In genomic region chr12:132335179-132335756, GRCh38 we compare ENCODE assay signal across 18 cellular contexts. TPM values are rescaled to one million over a fixed set of nuclear protein-coding genes. Genes with fewer than 3 reads are reported as not detected.
DNase-seq lines count a peak whose midpoint lies in the region; ATAC-seq, FAIRE-seq and TF ChIP-seq lines count a peak whose summit lies in the region.
"Had no signal": no experiment of that assay in that cellular context is flagged by ENCODE, and none has a peak within 500 bp of the region (broad histone marks: within the 10 kb centered on the region; RNA-seq: fewer than 3 reads in every experiment).

No MANE protein-coding gene starts in this region.

- H2BK20ac ChIP-seq in H1 (ENCODE audit: low read length), result no peak overlapping the region

- H3K27me3 ChIP-seq in HepG2 (ENCODE audit: control insufficient read depth in 1 of 2, insufficient read depth in 2 of 2, low read length in 2 of 2), result peaks cover 19 to 90% of the 10 kb centered on the region in 2 experiments
- H3K27me3 ChIP-seq in right lobe of liver, result peaks cover 0 to 2% of the 10 kb centered on the region in 2 donors
- H3K27me3 ChIP-seq in H1 (replicated peaks in 1 of 4; ENCODE audit: control insufficient read depth in 3 of 4, extremely low read depth in 1 of 4, insufficient read depth in 3 of 4, low read length in 3 of 4), result peaks cover 3 to 50% (median 23%) of the 10 kb centered on the region in 4 experiments
- peaks cover 0 to 53% (median 12%) of the 10 kb centered on the region in 3 experiments for H3K27me3 ChIP-seq in neuronal stem cell (ENCODE audit: control insufficient read depth in 3 of 3, insufficient read depth in 3 of 3, low read depth in 1 of 3, low read length in 3 of 3)

- POLR2A ChIA-PET in HepG2 (lab: Yijun Ruan, JAX) (no interaction called here), H1 (lab: Charles Lee; ENCODE audit: partially characterized antibody) (no interaction called here)

- no peaks in the 10 kb centered on the region for H3K9me3 ChIP-seq in HepG2 (ENCODE audit: low read length)
- H3K9me3 ChIP-seq in right lobe of liver, result no peaks in the 10 kb centered on the region
- peaks cover 0 to 2% of the 10 kb centered on the region in 2 experiments; a peak in 2 of 4 replicates for H3K9me3 ChIP-seq in H1 (ENCODE audit: insufficient read depth in 2 of 2, low read depth in 1 of 2, low read length in 1 of 2)
- H3K9me3 ChIP-seq in neuronal stem cell (replicated peaks in 1 of 2; ENCODE audit: control insufficient read depth in 2 of 2, insufficient read depth in 1 of 2, low read depth in 1 of 2, low read length in 2 of 2), result peaks cover 0 to 9% of the 10 kb centered on the region in 2 donors

- no peak overlapping the region; the same call in 1 of the 2 replicates for H2BK5ac ChIP-seq in H1 (ENCODE audit: low read depth, low read length)
- no peak overlapping the region for H2BK5ac ChIP-seq in neuronal stem cell (ENCODE audit: low read length)

- peaks cover 18% of the 10 kb centered on the region for H3K27me3 Mint-ChIP-seq in osteocyte (ENCODE audit: unreplicated experiment)

- H4K91ac ChIP-seq in H1 (replicated peaks; ENCODE audit: insufficient read length, low read length) (no peak overlapping the region), neuronal stem cell (ENCODE audit: low read depth, low read length, poor library complexity) (no peak overlapping the region)

- H4K5ac ChIP-seq in H1 (ENCODE audit: insufficient read length, low read depth, low read length), result no peak overlapping the region

- H3K9ac ChIP-seq in HepG2 (ENCODE audit: insufficient read depth, low read depth, low read length), result no peak overlapping the region
- H3K9ac ChIP-seq in H1 (replicated peaks in 1 of 4; ENCODE audit: extremely low read depth in 1 of 4, low read depth in 3 of 4, low read length in 3 of 4), result no peak overlapping the region
- H3K9ac ChIP-seq in neuronal stem cell (ENCODE audit: low read depth, low read length, poor library complexity), result peak overlapping the region; percentile 7

- intact Hi-C loops in HepG2 (cut with micrococcal nuclease; ENCODE audit: unreplicated experiment), result no loop called here
- intact Hi-C loops in right lobe of liver (cut with DNase I), result no loop called here

- H3K36me3 ChIP-seq in HepG2 (replicated peaks in 1 of 2; ENCODE audit: control insufficient read depth in 1 of 2, insufficient read depth in 2 of 2, low read length in 2 of 2), result no peaks in the 10 kb centered on the region
- H3K36me3 ChIP-seq in right lobe of liver, result no peaks in the 10 kb centered on the region
- no peaks in the 10 kb centered on the region for H3K36me3 ChIP-seq in H1 (ENCODE audit: control insufficient read depth in 2 of 4, insufficient read depth in 4 of 4, low read length in 3 of 4)
- H3K36me3 ChIP-seq in neuronal stem cell (replicated peaks in 1 of 2; ENCODE audit: control insufficient read depth in 2 of 2, insufficient read depth in 2 of 2, low read length in 2 of 2), result no peaks in the 10 kb centered on the region

- H3K4me2 ChIP-seq in HepG2 (ENCODE audit: low read depth, low read length) (no peak overlapping the region), H1 (ENCODE audit: insufficient read depth in 1 of 2, low read depth in 2 of 2, low read length in 2 of 2) (no peak overlapping the region), neuronal stem cell (ENCODE audit: insufficient read depth, low read length, poor library complexity, severe bottlenecking) (no peak overlapping the region)

- TF ChIP-seq POLR2A in HepG2 (IDR thresholded peaks at IDR 0.05; ENCODE audit: insufficient read depth in 1 of 2, low read depth in 2 of 2, low read length in 2 of 2), result no peak
- no peak for TF ChIP-seq POLR2A in right lobe of liver (IDR thresholded peaks at IDR 0.05)
- TF ChIP-seq POLR2A in H1 (IDR thresholded peaks at IDR 0.05; ENCODE audit: control extremely low read depth in 1 of 2, low read depth in 2 of 2, low read length in 2 of 2), result no peak

- no peak for FAIRE-seq in HepG2 (lab: Jason Lieb, UNC)
- FAIRE-seq in H1 (lab: Jason Lieb, UNC), result no peak
- FAIRE-seq: A204.1, D721Med, GM19239 had no signal

- CTCF ChIA-PET in HepG2 (lab: Yijun Ruan, JAX; ENCODE audit: low intra/inter-chr PET ratio, low total read pairs) (no interaction called here), H1 (lab: Charles Lee; ENCODE audit: partially characterized antibody) (interaction anchor here (0.7 to 1.6 kb wide), 3 partner anchors 9 to 59 kb away, joined by 3 to 5 read pairs (median 3); no protein-coding TSS in a partner anchor)

- H2BK12ac ChIP-seq in H1 (ENCODE audit: low read depth, low read length) (peak overlapping the region; percentile 72; the same call in 1 of the 2 replicates), neuronal stem cell (ENCODE audit: low read length) (no peak overlapping the region)

- no peak overlapping the region for H3K4me3 Mint-ChIP-seq in osteocyte (ENCODE audit: unreplicated experiment)
- H3K4me3 Mint-ChIP-seq: CD14-positive monocyte; CD8-positive, alpha-beta T cell had no signal

- no peaks in the 10 kb centered on the region for H3K4me1 ChIP-seq in HepG2 (ENCODE audit: insufficient read depth, low read length)
- H3K4me1 ChIP-seq in right lobe of liver, result no peaks in the 10 kb centered on the region
- no peaks in the 10 kb centered on the region for H3K4me1 ChIP-seq in H1 (replicated peaks in 1 of 4; ENCODE audit: control insufficient read depth in 3 of 4, insufficient read depth in 4 of 4, low read length in 3 of 4)
- H3K4me1 ChIP-seq in neuronal stem cell (ENCODE audit: control insufficient read depth in 2 of 2, insufficient read depth in 1 of 2, low read depth in 1 of 2, low read length in 2 of 2), result peaks cover 0 to 3% of the 10 kb centered on the region in 2 donors

- in situ Hi-C loops in HepG2 (cut with HindIII; ENCODE audit: extremely low pct_ligation_motif_present, low pct_unique_long_range_greater_than_20kb), result no loop called here

- H3K18ac ChIP-seq in H1 (ENCODE audit: extremely low read depth, low read length) (no peak overlapping the region), neuronal stem cell (ENCODE audit: low read length) (no peak overlapping the region)

- no peaks in the 10 kb centered on the region for H3K36me3 Mint-ChIP-seq in osteocyte (ENCODE audit: unreplicated experiment)
- H3K36me3 Mint-ChIP-seq: CD14-positive monocyte; CD8-positive, alpha-beta T cell had no signal

- H3K79me2 ChIP-seq in HepG2 (ENCODE audit: insufficient read depth, low read length), result no peaks in the 10 kb centered on the region
- H3K79me2 ChIP-seq in H1 (ENCODE audit: control insufficient read depth in 1 of 2, insufficient read depth in 2 of 2, low read length in 2 of 2), result no peaks in the 10 kb centered on the region

- H2BK120ac ChIP-seq in H1 (replicated peaks; ENCODE audit: low read depth, low read length) (no peak overlapping the region), neuronal stem cell (ENCODE audit: low read depth, low read length) (no peak overlapping the region)

- H3K4me3 ChIP-seq in HepG2 (replicated peaks in 1 of 3; ENCODE audit: insufficient read depth in 1 of 3, low read depth in 2 of 3, low read length in 3 of 3) (no peak overlapping the region), right lobe of liver (no peak overlapping the region), H1 (ENCODE audit: extremely low read depth in 1 of 4, insufficient read depth in 2 of 4, low read depth in 3 of 4, low read length in 4 of 4) (no peak overlapping the region), neuronal stem cell (ENCODE audit: low read length in 2 of 2) (peak overlapping the region in 1 of 2 donors; percentile 12)

- no peak for TF ChIP-seq RAD21 in HepG2 (CRISPR knock-in tag; IDR thresholded peaks at IDR 0.05)
- TF ChIP-seq RAD21 in H1 (IDR thresholded peaks at IDR 0.05 in 1 of 2, conservative IDR thresholded peaks at IDR 0.05 in 1 of 2; ENCODE audit: low read depth in 2 of 2, low read length in 2 of 2), result no peak

- BruUV-seq in HepG2 (replicated peaks; lab: Mats Ljungman, UMichigan), result no TSS peak

- peaks cover 3% of the 10 kb centered on the region; the same call in 1 of the 2 replicates for H3K23me2 ChIP-seq in H1 (ENCODE audit: low read depth, low read length)

- H2AFZ ChIP-seq in HepG2 (ENCODE audit: low read length) (no peak overlapping the region), H1 (ENCODE audit: low read length) (no peak overlapping the region), neuronal stem cell (ENCODE audit: low read length) (no peak overlapping the region)

- no peaks in the 10 kb centered on the region for H3K9me3 Mint-ChIP-seq in osteocyte (ENCODE audit: unreplicated experiment)
- H3K9me3 Mint-ChIP-seq: CD8-positive, alpha-beta T cell had no signal

- H3K56ac ChIP-seq in H1 (replicated peaks; ENCODE audit: insufficient read length, low read depth, low read length), result no peak overlapping the region

- H2AK5ac ChIP-seq in H1 (ENCODE audit: low read depth, low read length), result no peak overlapping the region
- H2AK5ac ChIP-seq in neuronal stem cell (ENCODE audit: low read depth, low read length), result no peak overlapping the region

- peaks cover 4% of the 10 kb centered on the region; the same call in 1 of the 2 replicates for H4K20me1 ChIP-seq in HepG2 (ENCODE audit: insufficient read depth, low read length)
- peaks cover 1 to 7% of the 10 kb centered on the region in 2 experiments for H4K20me1 ChIP-seq in H1 (replicated peaks in 1 of 2; ENCODE audit: control insufficient read depth in 1 of 2, insufficient read depth in 2 of 2, low read length in 2 of 2)

- WGBS in HepG2 (ENCODE audit: low lambda C conversion rate), result 32% methylated on average over 11 of the region's 11 CpGs
- WGBS in right lobe of liver (ENCODE audit: insufficient coverage, low coverage, low lambda C conversion rate, missing lambda C conversion rate), result 49% methylated on average over 10 of the region's 11 CpGs
- WGBS in H1 (ENCODE audit: extremely low coverage in 1 of 2, insufficient coverage in 1 of 2, insufficient read length in 1 of 2, insufficient replicate concordance in 2 of 2, low coverage in 1 of 2, low lambda C conversion rate in 2 of 2, missing lambda C conversion rate in 1 of 2), 2 experiments, result 84% methylated on average over 11 of the region's 11 CpGs; no CpG with 5 or more reads in 1 of the 2 experiments
- no CpG with 5 or more reads among the region's 11 CpGs for WGBS in neuronal stem cell (ENCODE audit: extremely low coverage in 2 of 2, insufficient read length in 2 of 2, insufficient replicate concordance in 1 of 2), 2 donors

- TF ChIP-seq EP300 in HepG2 (IDR thresholded peaks at IDR 0.05; ENCODE audit: low read depth in 2 of 2, low read length in 2 of 2) (no peak), HepG2 (CRISPR knock-in tag; IDR thresholded peaks at IDR 0.05; ENCODE audit: borderline replicate concordance) (no peak), H1 (IDR thresholded peaks at IDR 0.05; ENCODE audit: borderline replicate concordance in 1 of 2, low read depth in 2 of 2, low read length in 2 of 2) (no peak)

- TF ChIP-seq CTCF in HepG2 (CRISPR knock-in tag; IDR thresholded peaks at IDR 0.05) (no peak), right lobe of liver (IDR thresholded peaks at IDR 0.05) (no peak), H1 (IDR thresholded peaks at IDR 0.05; ENCODE audit: control extremely low read depth in 1 of 3, insufficient read depth in 1 of 3, low read depth in 1 of 3, low read length in 3 of 3) (no peak), osteocyte (IDR thresholded peaks at IDR 0.05) (no peak)

- no peak for DNase-seq in HepG2 (ENCODE audit: low spot score)
- no peak for DNase-seq in right lobe of liver
- DNase-seq in H1 (ENCODE audit: low read depth in 1 of 2, low spot score in 2 of 2), result no peak
- no peak for DNase-seq in neuronal stem cell (ENCODE audit: low spot score)
- no peak for DNase-seq in NCI-H82 (lab: John Stamatoyannopoulos, UW)
- no peak for DNase-seq in osteocyte (ENCODE audit: extremely low spot score, unreplicated experiment)
- no peak for DNase-seq in effector CD4-positive, alpha-beta T cell
- DNase-seq: CD8-positive, alpha-beta T cell; COR-L47; DMS153; DMS79 treated with DMSO at 0.1 percent for 48 hours; GDM1; HCEC 1CT had no signal

- H3K4me1 Mint-ChIP-seq in osteocyte (ENCODE audit: unreplicated experiment), result no peaks in the 10 kb centered on the region
- H3K4me1 Mint-ChIP-seq: CD14-positive monocyte had no signal

- H3K27ac Mint-ChIP-seq in osteocyte (ENCODE audit: unreplicated experiment), result no peak overlapping the region
- H3K27ac Mint-ChIP-seq: CD8-positive, alpha-beta T cell had no signal

- H3K27ac ChIP-seq in HepG2 (ENCODE audit: extremely low read length, insufficient read depth, low read length) (no peak overlapping the region), right lobe of liver (no peak overlapping the region), H1 (ENCODE audit: low read depth, low read length) (no peak overlapping the region), neuronal stem cell (replicated peaks; ENCODE audit: low read length) (no peak overlapping the region)

- no peak overlapping the region for H3K23ac ChIP-seq in H1 (ENCODE audit: insufficient read length)
- H3K23ac ChIP-seq in neuronal stem cell (ENCODE audit: low read depth, low read length, poor library complexity), result peak overlapping the region; percentile 25

- H4K8ac ChIP-seq in H1 (ENCODE audit: extremely low read depth, insufficient read depth, low read length), result no peak overlapping the region; the same call in 1 of the 2 replicates
- H4K8ac ChIP-seq in neuronal stem cell (ENCODE audit: low read depth, low read length), result peak overlapping the region; percentile 83

- no peak overlapping the region for H2BK15ac ChIP-seq in H1 (ENCODE audit: low read length)
- no peak overlapping the region for H2BK15ac ChIP-seq in neuronal stem cell (ENCODE audit: low read length)

- H3K79me1 ChIP-seq in H1 (ENCODE audit: low read depth, low read length), result no peaks in the 10 kb centered on the region
- H3K79me1 ChIP-seq in neuronal stem cell (ENCODE audit: low read depth, low read length), result no peaks in the 10 kb centered on the region

- no peak for ATAC-seq in HepG2
- no peak for ATAC-seq in right lobe of liver
- ATAC-seq: CD8-positive, alpha-beta T cell had no signal

- H3K4ac ChIP-seq in H1 (replicated peaks; ENCODE audit: insufficient read length, low read depth, low read length), result no peak overlapping the region
- H3K4ac ChIP-seq in neuronal stem cell (ENCODE audit: low read length), result no peak overlapping the region

- H3K14ac ChIP-seq in H1 (ENCODE audit: insufficient read length), result no peak overlapping the region
- peak overlapping the region; percentile 40 for H3K14ac ChIP-seq in neuronal stem cell (ENCODE audit: low read length)

RNA-seq across cellular contexts. Expression of gene GALNT9, which starts 5.9 kb away (rescaled TPM):
- total RNA-seq in HepG2 (2016; rRNA removed; fragmentation: Illumina TruSeq; extraction: Trizol), result 0.04 TPM in 1 of 2 replicates, not detected in the other
- not detected in 2 replicates for total RNA-seq in HepG2 (2016; cell fraction: cytosol; rRNA removed; fragmentation: Illumina TruSeq; extraction: Trizol; ENCODE audit: low read depth)
- not detected in 2 replicates for total RNA-seq in HepG2 (2016; cell fraction: insoluble cytoplasmic fraction; rRNA removed; fragmentation: Illumina TruSeq; extraction: Trizol)
- total RNA-seq in HepG2 (2016; cell fraction: membrane; rRNA removed; fragmentation: Illumina TruSeq; extraction: Trizol), result 0.09 TPM in 1 of 2 replicates, not detected in the other
- not detected in 2 replicates for total RNA-seq in HepG2 (2016; cell fraction: nucleus; rRNA removed; fragmentation: Illumina TruSeq; extraction: Trizol)
- polyA plus RNA-seq in HepG2 (2011; rRNA removed), result not detected in 2 replicates
- polyA plus RNA-seq in HepG2 (2011; cell fraction: cytosol; rRNA removed), result not detected in 2 replicates
- not detected in 2 replicates for polyA plus RNA-seq in HepG2 (2011; cell fraction: nucleus; rRNA removed)
- not detected in 2 replicates for polyA plus RNA-seq in HepG2 (2012)
- not detected in 2 replicates for polyA plus RNA-seq in HepG2 (2016; cell fraction: cytosol; fragmentation: Illumina TruSeq; extraction: Trizol; ENCODE audit: low read depth)
- polyA plus RNA-seq in HepG2 (2016; cell fraction: insoluble cytoplasmic fraction; fragmentation: Illumina TruSeq; extraction: Trizol; ENCODE audit: low read depth), result not detected in 2 replicates
- not detected in 2 replicates for polyA plus RNA-seq in HepG2 (2016; cell fraction: membrane; fragmentation: Illumina TruSeq; extraction: Trizol; ENCODE audit: low read depth)
- polyA plus RNA-seq in HepG2 (2016; cell fraction: nucleus; fragmentation: Illumina TruSeq; extraction: Trizol; ENCODE audit: insufficient read depth, low read depth), result not detected in 2 replicates
- 10.1 TPM in 1 of 2 replicates, not detected in the other for polyA minus RNA-seq in HepG2 (2011; rRNA and poly(A)+ RNA removed; ENCODE audit: low replicate concordance)
- polyA minus RNA-seq in HepG2 (2011; cell fraction: cytosol; rRNA and poly(A)+ RNA removed), result not detected in 2 replicates
- polyA minus RNA-seq in HepG2 (2011; cell fraction: nucleus; rRNA and poly(A)+ RNA removed), result not detected in 2 replicates
- total RNA-seq in right lobe of liver, result not detected
- 2.0 and 3.3 TPM in 2 replicates for total RNA-seq in H1 (2021; fragmentation: NEBNext Ultra II Directional; extraction: Animal tissue kit (Norgen Biotek cat#: 25700))
- polyA plus RNA-seq in H1 (2011; rRNA removed), result 3.6 and 5.3 TPM in 2 replicates
- polyA plus RNA-seq in H1 (2011; cell fraction: cytosol; rRNA removed), result 6.1 TPM
- polyA plus RNA-seq in H1 (2011; cell fraction: nucleus; rRNA removed), result 9.4 TPM
- polyA plus RNA-seq in H1 (2012, experiment 1 of 2), result 2.3 to 3.6 TPM (median 3.1 TPM) in 4 replicates
- polyA plus RNA-seq in H1 (2012, experiment 2 of 2), result 2.3 TPM
- 0.73 TPM for polyA plus RNA-seq in H1 (2013, experiment 1 of 2)
- 0.92 TPM for polyA plus RNA-seq in H1 (2013, experiment 2 of 2)
- polyA minus RNA-seq in H1 (2011; rRNA and poly(A)+ RNA removed), result 2.3 and 4.0 TPM in 2 replicates
- polyA minus RNA-seq in H1 (2011; cell fraction: cytosol; rRNA and poly(A)+ RNA removed), result 4.0 TPM
- polyA minus RNA-seq in H1 (2011; cell fraction: nucleus; rRNA and poly(A)+ RNA removed), result 4.2 TPM
- polyA plus RNA-seq in neuronal stem cell (2013, experiment 1 of 2), result 0.13 TPM
- 0.14 TPM for polyA plus RNA-seq in neuronal stem cell (2013, experiment 2 of 2)
- total RNA-seq in osteocyte, result not detected in 2 replicates
- total RNA-seq: CD8-positive, alpha-beta T cell had no signal
- polyA plus RNA-seq: BJ, CD14-positive monocyte had no signal
